20 cellular contexts compared by ENCODE assay signal in genomic region chr20:23568320-23569011, GRCh38. TPM values are rescaled to one million over a fixed set of nuclear protein-coding genes. Genes with fewer than 3 reads are reported as not detected.
"Had no signal": no experiment of that assay in that cellular context is flagged by ENCODE, and none has a peak within 500 bp of the region (broad histone marks: within the 10 kb centered on the region; RNA-seq: fewer than 3 reads in every experiment).

CST9L (minus strand) TSS chr20:23568484; CDS start chr20:23568450, 34 bp downstream.

- DNase-seq: activated B cell treated with CpG ODN at 0.5 μM for 24 hours; activated CD4-positive, alpha-beta memory T cell treated with anti-CD3 and anti-CD28 coated beads for 36 hours; activated CD4-positive, alpha-beta T cell treated with anti-CD3 and anti-CD28 coated beads for 4 hours; activated gamma-delta T cell treated with Interleukin-2 at 50 U/mL for 16 hours; activated T-cell treated with anti-CD3 and anti-CD28 coated beads for 4 hours; head of caudate nucleus; left ventricle myocardium inferior; mammary epithelial cell; naive thymus-derived CD4-positive, alpha-beta T cell; stimulated activated CD4-positive, alpha-beta T cell treated with anti-CD3 and anti-CD28 coated beads, Interleukin-2, amount 100 ng/mL, for 24 hours; stimulated activated naive CD8-positive, alpha-beta T cell treated with anti-CD3 and anti-CD28 coated beads, Interleukin-15, amount 100 ng/mL, for 72 hours had no signal

- H3K36me3 ChIP-seq: left ventricle myocardium inferior had no signal

- ATAC-seq: naive thymus-derived CD4-positive, alpha-beta T cell; stimulated activated naive CD8-positive, alpha-beta T cell treated with anti-CD3 and anti-CD28 coated beads, Interleukin-15, amount 100 ng/mL, for 72 hours had no signal

- H3K4me1 ChIP-seq: left ventricle myocardium inferior had no signal

- FAIRE-seq: frontal cortex had no signal

- H3K27ac ChIP-seq: epithelial cell of prostate, left ventricle myocardium inferior had no signal

- H3K4me3 ChIP-seq: left ventricle myocardium inferior had no signal

RNA-seq across cellular contexts. Expression of gene CST9L, which starts in this region (rescaled TPM):
- total RNA-seq: activated B cell treated with CpG ODN at 0.5 μM for 24 hours; activated CD4-positive, alpha-beta memory T cell treated with anti-CD3 and anti-CD28 coated beads for 36 hours; activated T-helper 1 cell treated with anti-CD3 and anti-CD28 coated beads, Interleukin-12 subunit alpha, Interleukin-12 subunit beta, Interleukin-2, Interleukin-4 antibody, amounts not matched to agents 30 ng/mL and 10 ng/mL and 1 ng/mL, durations not matched to agents 14 hours and 24 hours and 36 hours; dermis microvascular lymphatic vessel endothelial cell; frontal cortex; kidney epithelial cell; left ventricle myocardium inferior; mammary epithelial cell; mucosa of gallbladder; naive thymus-derived CD4-positive, alpha-beta T cell; renal cortical epithelial cell; SK-MEL-5; temporal lobe had no signal
- polyA plus RNA-seq: mammary epithelial cell; naive thymus-derived CD4-positive, alpha-beta T cell had no signal
